In the genomic region with DNA sequence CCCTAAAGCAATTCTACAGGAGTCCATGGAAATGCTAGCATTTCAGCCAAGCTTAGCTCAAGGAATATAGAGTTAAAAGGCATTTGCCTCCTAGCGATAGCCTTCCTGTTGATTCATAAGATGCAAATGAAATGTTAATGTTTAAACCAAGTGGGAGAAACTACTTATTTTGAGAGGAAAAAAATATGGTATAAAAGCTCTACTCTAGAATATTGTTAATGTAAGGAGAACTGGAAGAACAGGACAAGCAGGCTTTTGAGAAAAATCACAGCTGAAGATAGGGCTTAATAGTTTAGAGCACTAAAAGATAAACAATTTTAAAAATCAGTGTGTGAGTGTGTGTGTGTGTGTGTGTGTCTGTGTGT, we compare ENCODE assay signal across 8 cellular contexts. TPM values are rescaled to one million over a fixed set of nuclear protein-coding genes. Genes with fewer than 3 reads are reported as not detected.
DNase-seq lines count a peak whose midpoint lies in the region; ATAC-seq and TF ChIP-seq lines count a peak whose summit lies in the region.

No MANE protein-coding gene starts in this region.

- H3K27ac ChIP-seq in duodenal mucosa (ENCODE audit: low read depth, low read length), result no peak overlapping the region

- POLR2A ChIA-PET in naive thymus-derived CD8-positive, alpha-beta T cell (lab: Charles Lee), result no interaction called here

- H3K36me3 ChIP-seq in NT2/D1 (ENCODE audit: insufficient read depth, insufficient read length, low read length), result no peaks in the 10 kb centered on the region
- H3K36me3 ChIP-seq in duodenal mucosa (ENCODE audit: control insufficient read depth in 1 of 2, insufficient read depth in 2 of 2, low read length in 2 of 2), result no peaks in the 10 kb centered on the region

- peak overlapping the region; percentile 92 to 97 for H3K4me3 Mint-ChIP-seq in CD14-positive monocyte
- H3K4me3 Mint-ChIP-seq in naive thymus-derived CD8-positive, alpha-beta T cell, result peak overlapping the region in 8 of 10 donors; percentile 29 to 97 (median 91)
- H3K4me3 Mint-ChIP-seq in activated naive CD4-positive, alpha-beta T cell treated with anti-CD3 and anti-CD28 coated beads for 36 hours, result no peak overlapping the region

- H3K9me3 ChIP-seq in NT2/D1 (ENCODE audit: insufficient read depth, low read length), result no peaks in the 10 kb centered on the region
- no peaks in the 10 kb centered on the region for H3K9me3 ChIP-seq in duodenal mucosa (ENCODE audit: control insufficient read depth in 1 of 2, low read length in 2 of 2)

- H3K4me1 Mint-ChIP-seq in CD14-positive monocyte, result peaks cover 37% of the 10 kb centered on the region
- peaks cover 24 to 38% (median 29%) of the 10 kb centered on the region in 4 donors for H3K4me1 Mint-ChIP-seq in naive thymus-derived CD8-positive, alpha-beta T cell
- peaks cover 31% of the 10 kb centered on the region for H3K4me1 Mint-ChIP-seq in activated naive CD4-positive, alpha-beta T cell treated with anti-CD3 and anti-CD28 coated beads for 36 hours (ENCODE audit: low read depth)

- intact Hi-C loops in CD14-positive monocyte (cut with micrococcal nuclease), result loop anchor here in 1 of 2 donors (5.0 to 10.0 kb wide), 2 partner anchors 33 to 50 kb away; no protein-coding TSS in a partner anchor
- intact Hi-C loops in activated naive CD4-positive, alpha-beta T cell treated with anti-CD3 and anti-CD28 coated beads for 36 hours (cut with micrococcal nuclease), result loop anchor here (5.0 kb wide), 4 partner anchors 387 to 1373 kb away; no protein-coding TSS in a partner anchor

- peaks cover 0 to 12% (median 11%) of the 10 kb centered on the region in 3 donors for H3K27me3 Mint-ChIP-seq in CD14-positive monocyte (ENCODE audit: low read depth in 3 of 3)
- peaks cover 7 to 19% (median 10%) of the 10 kb centered on the region in 5 donors for H3K27me3 Mint-ChIP-seq in naive thymus-derived CD8-positive, alpha-beta T cell
- peaks cover 20% of the 10 kb centered on the region for H3K27me3 Mint-ChIP-seq in activated naive CD4-positive, alpha-beta T cell treated with anti-CD3 and anti-CD28 coated beads for 36 hours (ENCODE audit: low read depth)

- TF ChIP-seq CTCF in CD14-positive monocyte (IDR thresholded peaks at IDR 0.05) (no peak), GM13977 (IDR thresholded peaks at IDR 0.05; ENCODE audit: extremely low read depth, insufficient read depth, missing control alignments) (no peak)

- H3K36me3 Mint-ChIP-seq in CD14-positive monocyte, result peaks cover 0 to 2% of the 10 kb centered on the region in 2 donors
- H3K36me3 Mint-ChIP-seq in naive thymus-derived CD8-positive, alpha-beta T cell, result no peaks in the 10 kb centered on the region
- peaks cover 1% of the 10 kb centered on the region for H3K36me3 Mint-ChIP-seq in activated naive CD4-positive, alpha-beta T cell treated with anti-CD3 and anti-CD28 coated beads for 36 hours (ENCODE audit: low read depth)

- no peak for ATAC-seq in naive thymus-derived CD8-positive, alpha-beta T cell
- ATAC-seq in HG03521 (IDR thresholded peaks at IDR 0.05; ENCODE audit: unreplicated experiment), result no peak

- peak overlapping the region; percentile 76 for H3K9ac ChIP-seq in NT2/D1 (ENCODE audit: insufficient read length, low read depth)
- no peak overlapping the region for H3K9ac ChIP-seq in duodenal mucosa (ENCODE audit: low read depth in 1 of 2, low read length in 2 of 2)

- H3K4me3 ChIP-seq in NT2/D1 (ENCODE audit: insufficient read length, low read depth) (peak overlapping the region; percentile 85), duodenal mucosa (ENCODE audit: low read depth in 1 of 2, low read length in 2 of 2) (peak overlapping the region; percentile 86 to 87)

- H3K27ac Mint-ChIP-seq in CD14-positive monocyte, result no peak overlapping the region
- H3K27ac Mint-ChIP-seq in naive thymus-derived CD8-positive, alpha-beta T cell, result no peak overlapping the region
- no peak overlapping the region for H3K27ac Mint-ChIP-seq in activated naive CD4-positive, alpha-beta T cell treated with anti-CD3 and anti-CD28 coated beads for 36 hours

- H3K27me3 ChIP-seq in NT2/D1 (ENCODE audit: insufficient read depth, insufficient read length) (peaks cover 28% of the 10 kb centered on the region), duodenal mucosa (ENCODE audit: control insufficient read depth in 1 of 2, insufficient read depth in 2 of 2, low read length in 2 of 2) (no peaks in the 10 kb centered on the region)

- CTCF ChIA-PET in activated naive CD4-positive, alpha-beta T cell treated with anti-CD3 and anti-CD28 coated beads for 36 hours (lab: Charles Lee), result interaction anchor here (0.7 kb wide), 1 partner anchor 768 kb away, joined by 3 read pairs; no protein-coding TSS in a partner anchor

- peaks cover 0 to 3% (median 0%) of the 10 kb centered on the region in 7 donors for H3K9me3 Mint-ChIP-seq in CD14-positive monocyte
- H3K9me3 Mint-ChIP-seq in naive thymus-derived CD8-positive, alpha-beta T cell, result no peaks in the 10 kb centered on the region
- H3K9me3 Mint-ChIP-seq in activated naive CD4-positive, alpha-beta T cell treated with anti-CD3 and anti-CD28 coated beads for 36 hours, result no peaks in the 10 kb centered on the region

- DNase-seq in CD14-positive monocyte (ENCODE audit: low spot score), result no peak
- DNase-seq in NT2/D1 (ENCODE audit: low read depth, low spot score), result no peak
- DNase-seq in naive thymus-derived CD8-positive, alpha-beta T cell, result no peak
- DNase-seq in activated naive CD4-positive, alpha-beta T cell treated with anti-CD3 and anti-CD28 coated beads for 36 hours, result no peak
- DNase-seq in NCI-H748 (lab: John Stamatoyannopoulos, UW; ENCODE audit: unreplicated experiment), result no peak
- DNase-seq in GM13977 (ENCODE audit: low spot score), result no peak

- in situ Hi-C loops in GM13977 (cut with MboI; ENCODE audit: low pct_unique_long_range_greater_than_20kb, low sequenced_read_pairs, unreplicated experiment), result loop anchor here (5.0 kb wide), 1 partner anchor 1093 kb away; no protein-coding TSS in a partner anchor

- H3K4me1 ChIP-seq in NT2/D1 (ENCODE audit: insufficient read depth, insufficient read length) (no peaks in the 10 kb centered on the region), duodenal mucosa (ENCODE audit: control insufficient read depth in 1 of 2, insufficient read depth in 2 of 2, low read length in 2 of 2) (peaks cover 13 to 16% of the 10 kb centered on the region in 2 donors)

RNA-seq across cellular contexts. Expression of gene ALCAM, which starts 1.6 kb away (rescaled TPM):
- polyA plus RNA-seq in CD14-positive monocyte, result 1 to 10 TPM; 7.9 to 8.0 TPM
- 1 to 10 TPM; 2.7 to 3.1 TPM for total RNA-seq in naive thymus-derived CD8-positive, alpha-beta T cell
- polyA plus RNA-seq in naive thymus-derived CD8-positive, alpha-beta T cell, result 1 to 10 TPM in 2 of 3 donors, under 1 TPM in 1; 0.41 to 1.8 (median 1.5) TPM
- 10 to 100 TPM; 17.5 to 18.7 TPM for total RNA-seq in activated naive CD4-positive, alpha-beta T cell treated with anti-CD3 and anti-CD28 coated beads for 36 hours

Comparison
In these comparisons a context has a peak if more than half of its experiments do, and no peak if none do; other contexts are left out.
1. RNA of gene ALCAM, which starts 1.6 kb away (total RNA-seq): 17.5 to 18.7 TPM in activated naive CD4-positive, alpha-beta T cell treated with anti-CD3 and anti-CD28 coated beads for 36 hours; 2.7 to 3.1 TPM in naive thymus-derived CD8-positive, alpha-beta T cell; every median in the first group is over 4 times any median in the second.